In the genomic region with DNA sequence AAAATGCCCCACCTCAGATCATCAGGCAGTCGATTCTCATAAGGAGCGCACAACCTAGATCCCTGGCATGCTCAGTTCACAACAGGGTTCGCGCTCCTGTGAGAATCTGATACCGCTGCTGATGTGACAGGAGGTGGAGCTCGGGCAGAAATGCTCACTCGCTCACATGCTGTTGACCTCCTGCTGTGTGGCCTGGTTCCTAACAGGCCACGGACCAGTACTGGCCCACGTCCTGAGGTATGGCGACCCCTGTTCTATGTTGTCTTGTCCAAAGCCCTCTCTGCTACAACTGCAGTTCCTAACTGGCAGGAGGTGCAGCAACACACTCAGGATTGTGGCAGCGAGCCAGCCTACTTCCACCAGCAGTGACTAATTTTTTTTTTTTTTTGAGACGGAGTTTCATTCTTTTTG, we compare ENCODE assay signal across 1 cellular context.
A peak's percentile ranks its signal among the peaks of the same experiment; 100 is the strongest.
TF ChIP-seq lines count a peak whose summit lies in the region.

No MANE protein-coding gene starts in this region.

TF ChIP-seq in K562, 482 proteins besides CTCF, POLR2A, EP300 and RAD21 (continues in another document):
- TF ChIP-seq ZNF280B (CRISPR knock-in tag; IDR thresholded peaks at IDR 0.05), result no peak
- TF ChIP-seq PBX2 (CRISPR knock-in tag; IDR thresholded peaks at IDR 0.05; ENCODE audit: low read depth), result no peak
- peak; percentile 50; the same call in 1 of the 2 replicates for TF ChIP-seq PBX2 (tag; conservative IDR thresholded peaks at IDR 0.05; ENCODE audit: low read depth)
- 0 out of 2 replicates have a peak, but pooled peaks have one; percentile 19 for TF ChIP-seq MYC (IDR thresholded peaks at IDR 0.05; ENCODE audit: low read depth, low read length)
- TF ChIP-seq MYC (CRISPR knock-in tag; IDR thresholded peaks at IDR 0.05; ENCODE audit: borderline replicate concordance, low read depth), result no peak
- no peak for TF ChIP-seq SMAD3 (CRISPR knock-in tag; conservative IDR thresholded peaks at IDR 0.05)
- no peak for TF ChIP-seq YBX1 (IDR thresholded peaks at IDR 0.05)
- TF ChIP-seq THRA (IDR thresholded peaks at IDR 0.05), result no peak
- no peak for TF ChIP-seq ARID3B (CRISPR knock-in tag; IDR thresholded peaks at IDR 0.05; ENCODE audit: borderline replicate concordance)
- TF ChIP-seq FOSL1 (tag; conservative IDR thresholded peaks at IDR 0.05), result 0 out of 2 replicates have a peak, but pooled peaks have one; percentile 16
- TF ChIP-seq KAT2B (IDR thresholded peaks at IDR 0.05; ENCODE audit: low read depth, low read length), result no peak
- peak; percentile 40; the same call in 1 of the 2 replicates for TF ChIP-seq SMARCE1 (IDR thresholded peaks at IDR 0.05)
- no peak for TF ChIP-seq COPS2 (conservative IDR thresholded peaks at IDR 0.05)
- TF ChIP-seq, protein P1, sequence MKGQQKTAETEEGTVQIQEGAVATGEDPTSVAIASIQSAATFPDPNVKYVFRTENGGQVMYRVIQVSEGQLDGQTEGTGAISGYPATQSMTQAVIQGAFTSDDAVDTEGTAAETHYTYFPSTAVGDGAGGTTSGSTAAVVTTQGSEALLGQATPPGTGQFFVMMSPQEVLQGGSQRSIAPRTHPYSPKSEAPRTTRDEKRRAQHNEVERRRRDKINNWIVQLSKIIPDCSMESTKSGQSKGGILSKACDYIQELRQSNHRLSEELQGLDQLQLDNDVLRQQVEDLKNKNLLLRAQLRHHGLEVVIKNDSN (CRISPR knock-in tag; IDR thresholded peaks at IDR 0.05), result no peak
- no peak for TF ChIP-seq YY1 (IDR thresholded peaks at IDR 0.05; ENCODE audit: borderline replicate concordance in 1 of 3, control insufficient read depth in 1 of 3, extremely low read depth in 1 of 3, insufficient read depth in 3 of 3, insufficient read length in 1 of 3, insufficient replicate concordance in 2 of 3, low read depth in 1 of 3, low read length in 2 of 3)
- TF ChIP-seq SREBF2 (CRISPR knock-in tag; IDR thresholded peaks at IDR 0.05), result no peak
- TF ChIP-seq ZNF384 (IDR thresholded peaks at IDR 0.05; ENCODE audit: low read depth, low read length), result peak; percentile 70
- TF ChIP-seq, protein P2, sequence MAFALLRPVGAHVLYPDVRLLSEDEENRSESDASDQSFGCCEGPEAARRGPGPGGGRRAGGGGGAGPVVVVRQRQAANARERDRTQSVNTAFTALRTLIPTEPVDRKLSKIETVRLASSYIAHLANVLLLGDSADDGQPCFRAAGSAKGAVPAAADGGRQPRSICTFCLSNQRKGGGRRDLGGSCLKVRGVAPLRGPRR (CRISPR knock-in tag; IDR thresholded peaks at IDR 0.05), result no peak
- no peak for TF ChIP-seq PHF21A (IDR thresholded peaks at IDR 0.05; ENCODE audit: borderline replicate concordance, low read depth)
- TF ChIP-seq HDAC3 (IDR thresholded peaks at IDR 0.05; ENCODE audit: borderline replicate concordance, partially characterized antibody), result no peak
- TF ChIP-seq ZNF408 (CRISPR knock-in tag; IDR thresholded peaks at IDR 0.05; ENCODE audit: low read depth), result no peak
- peak; percentile 60; the same call in 1 of the 2 replicates for TF ChIP-seq CC2D1A (IDR thresholded peaks at IDR 0.05)
- TF ChIP-seq RFX1 (IDR thresholded peaks at IDR 0.05), result no peak
- TF ChIP-seq DPF2 (IDR thresholded peaks at IDR 0.05), result peak; percentile 56; the same call in 1 of the 2 replicates
- no peak for TF ChIP-seq MAFG (tag; conservative IDR thresholded peaks at IDR 0.05)
- no peak for TF ChIP-seq CHD7 (IDR thresholded peaks at IDR 0.05; ENCODE audit: low read depth, low read length)
- no peak for TF ChIP-seq ETV1 (tag; conservative IDR thresholded peaks at IDR 0.05; ENCODE audit: low read depth)
- TF ChIP-seq ZNF507 (tag; conservative IDR thresholded peaks at IDR 0.05), result no peak
- peak; percentile 88 for TF ChIP-seq NFIC (IDR thresholded peaks at IDR 0.05)
- no peak for TF ChIP-seq FIP1L1 (IDR thresholded peaks at IDR 0.05; ENCODE audit: low read depth, low read length, poor library complexity, severe bottlenecking)
- no peak for TF ChIP-seq ZNF24 (IDR thresholded peaks at IDR 0.05)
- no peak for TF ChIP-seq ZNF224 (CRISPR knock-in tag; IDR thresholded peaks at IDR 0.05)
- TF ChIP-seq, protein P3, sequence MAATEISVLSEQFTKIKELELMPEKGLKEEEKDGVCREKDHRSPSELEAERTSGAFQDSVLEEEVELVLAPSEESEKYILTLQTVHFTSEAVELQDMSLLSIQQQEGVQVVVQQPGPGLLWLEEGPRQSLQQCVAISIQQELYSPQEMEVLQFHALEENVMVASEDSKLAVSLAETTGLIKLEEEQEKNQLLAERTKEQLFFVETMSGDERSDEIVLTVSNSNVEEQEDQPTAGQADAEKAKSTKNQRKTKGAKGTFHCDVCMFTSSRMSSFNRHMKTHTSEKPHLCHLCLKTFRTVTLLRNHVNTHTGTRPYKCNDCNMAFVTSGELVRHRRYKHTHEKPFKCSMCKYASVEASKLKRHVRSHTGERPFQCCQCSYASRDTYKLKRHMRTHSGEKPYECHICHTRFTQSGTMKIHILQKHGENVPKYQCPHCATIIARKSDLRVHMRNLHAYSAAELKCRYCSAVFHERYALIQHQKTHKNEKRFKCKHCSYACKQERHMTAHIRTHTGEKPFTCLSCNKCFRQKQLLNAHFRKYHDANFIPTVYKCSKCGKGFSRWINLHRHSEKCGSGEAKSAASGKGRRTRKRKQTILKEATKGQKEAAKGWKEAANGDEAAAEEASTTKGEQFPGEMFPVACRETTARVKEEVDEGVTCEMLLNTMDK (IDR thresholded peaks at IDR 0.05; ENCODE audit: borderline replicate concordance, insufficient read depth, low read depth, low read length, poor library complexity, severe bottlenecking), result no peak
